15 cellular contexts compared by ENCODE assay signal in genomic region chr19:3096902-3097326, GRCh38. TPM values are rescaled to one million over a fixed set of nuclear protein-coding genes. Genes with fewer than 3 reads are reported as not detected.
DNase-seq lines count a peak whose midpoint lies in the region; ATAC-seq, FAIRE-seq and TF ChIP-seq lines count a peak whose summit lies in the region.
"Had no signal": no experiment of that assay in that cellular context is flagged by ENCODE, and none has a peak within 500 bp of the region (broad histone marks: within the 10 kb centered on the region; RNA-seq: fewer than 3 reads in every experiment).

No MANE protein-coding gene starts in this region.

- no peaks in the 10 kb centered on the region for H3K9me3 ChIP-seq in adrenal gland (replicated peaks in 1 of 3)
- no peaks in the 10 kb centered on the region for H3K9me3 ChIP-seq in keratinocyte (ENCODE audit: control insufficient read depth, low read depth, low read length)
- H3K9me3 ChIP-seq: mucosa of descending colon had no signal

- ATAC-seq in sciatic nerve: peak; percentile 3

- H3K9me1 ChIP-seq in keratinocyte (ENCODE audit: control insufficient read depth, extremely low read depth, insufficient read depth, low read length): no peaks in the 10 kb centered on the region

- H4K20me1 ChIP-seq in keratinocyte (ENCODE audit: control insufficient read depth, extremely low read depth, insufficient read depth, low read length): peaks cover 5% of the 10 kb centered on the region

- H3K4me2 ChIP-seq in keratinocyte (ENCODE audit: control insufficient read depth, extremely low read depth, insufficient read depth, low read depth, low read length): peak overlapping the region; percentile 84

- peaks cover 75% of the 10 kb centered on the region for H3K79me2 ChIP-seq in ACC112 (ENCODE audit: control insufficient read depth, insufficient read depth, low read length, unreplicated experiment)
- peaks cover 75% of the 10 kb centered on the region for H3K79me2 ChIP-seq in keratinocyte (ENCODE audit: control insufficient read depth, insufficient read depth, low read length)

- dilution Hi-C loops in keratinocyte (cut with MboI; ENCODE audit: extremely low pct_ligation_motif_present, low sequenced_read_pairs): no loop called here

- 35 to 63% (median 50%) methylated on average over 4 to 11 of the region's 11 CpGs for WGBS in adrenal gland, 4 donors

- TF ChIP-seq POLR2A in adrenal gland (IDR thresholded peaks at IDR 0.05): no peak

- peak overlapping the region; percentile 76 for H3K9ac ChIP-seq in keratinocyte (ENCODE audit: control insufficient read depth, extremely low read depth, insufficient read depth, low read length)

- H3K4me1 ChIP-seq in ACC112 (ENCODE audit: control insufficient read depth, insufficient read depth, low read length, unreplicated experiment) (peaks cover 27% of the 10 kb centered on the region), adrenal gland (replicated peaks in 1 of 2) (peaks cover 47 to 58% of the 10 kb centered on the region in 2 donors), keratinocyte (ENCODE audit: control insufficient read depth, extremely low read depth, insufficient read depth, low read length) (peaks cover 29% of the 10 kb centered on the region)

- FAIRE-seq in keratinocyte (lab: Jason Lieb, UNC): no peak

- intact Hi-C loops in adrenal gland (cut with DNase I) (no loop called here), sciatic nerve (cut with DNase I) (no loop called here)

- TF ChIP-seq CTCF in adrenal gland (IDR thresholded peaks at IDR 0.05): no peak
- TF ChIP-seq CTCF in keratinocyte (optimal IDR thresholded peaks at IDR 0.05 in 1 of 3, IDR thresholded peaks at IDR 0.05 in 1 of 3, conservative IDR thresholded peaks at IDR 0.05 in 1 of 3; ENCODE audit: extremely low read depth in 1 of 3, insufficient read depth in 2 of 3, low read length in 3 of 3): no peak
- no peak for TF ChIP-seq CTCF in GM20000 (IDR thresholded peaks at IDR 0.05; ENCODE audit: extremely low read depth, missing control alignments)

- no peak overlapping the region for H2AFZ ChIP-seq in ACC112 (ENCODE audit: low read length, unreplicated experiment)
- H2AFZ ChIP-seq in keratinocyte (ENCODE audit: control insufficient read depth, low read length): no peak overlapping the region

- no peaks in the 10 kb centered on the region for H3K27me3 ChIP-seq in ACC112 (ENCODE audit: insufficient read depth, low read length)
- H3K27me3 ChIP-seq in adrenal gland: no peaks in the 10 kb centered on the region
- H3K27me3 ChIP-seq in keratinocyte (ENCODE audit: control insufficient read depth, extremely low read depth, insufficient read depth, low read length): no peaks in the 10 kb centered on the region

- in situ Hi-C loops in ACHN (cut with HindIII; ENCODE audit: low pct_ligation_motif_present, low pct_unique_long_range_greater_than_20kb, low sequenced_read_pairs): no loop called here

- H3K27ac ChIP-seq in ACC112 (ENCODE audit: low read depth, low read length): no peak overlapping the region
- peak overlapping the region in 4 of 5 donors; percentile 66 to 89 (median 83) for H3K27ac ChIP-seq in adrenal gland
- H3K27ac ChIP-seq in keratinocyte (ENCODE audit: control insufficient read depth, insufficient read depth, low read length): no peak overlapping the region
- H3K27ac ChIP-seq: SK-N-MC had no signal

- H3K36me3 ChIP-seq in ACC112 (ENCODE audit: insufficient read depth, low read length) (no peaks in the 10 kb centered on the region), adrenal gland (replicated peaks in 1 of 2) (no peaks in the 10 kb centered on the region), keratinocyte (ENCODE audit: control insufficient read depth in 2 of 2, extremely low read depth in 1 of 2, insufficient read depth in 2 of 2, low read length in 2 of 2) (no peaks in the 10 kb centered on the region)

- DNase-seq in adrenal gland (no peak), keratinocyte (ENCODE audit: low read depth, low spot score) (no peak), sciatic nerve (ENCODE audit: low spot score) (no peak), GM20000 (ENCODE audit: low spot score) (no peak), Ammon's horn (ENCODE audit: low spot score) (no peak), ACHN (no peak)
- no peak for DNase-seq in stimulated activated CD4-positive, alpha-beta T cell treated with anti-CD3 and anti-CD28 coated beads, Interleukin-12 subunit alpha, Interleukin-12 subunit beta, amount 100 ng/mL, for 4 hours
- DNase-seq: activated CD4-positive, CD25-positive, alpha-beta regulatory T cell treated with anti-CD3 and anti-CD28 coated beads, Interleukin-2, amount 50 U/mL, for 72 hours; GDM1; NCI-H146; NCI-H774; stimulated activated CD4-positive, alpha-beta T cell treated with anti-CD3 and anti-CD28 coated beads, Interleukin-15, amount 100 ng/mL, for 24 hours had no signal

- peak overlapping the region; percentile 98 for H3K4me3 ChIP-seq in ACC112 (ENCODE audit: low read depth, low read length)
- peak overlapping the region in 1 of 4 donors; percentile 93 for H3K4me3 ChIP-seq in adrenal gland
- H3K4me3 ChIP-seq in keratinocyte (ENCODE audit: control insufficient read depth in 2 of 3, extremely low read depth in 1 of 3, insufficient read depth in 2 of 3, low read depth in 1 of 3, low read length in 3 of 3): peak overlapping the region; percentile 12 to 86 (median 22)
- H3K4me3 ChIP-seq: mucosa of descending colon had no signal

RNA-seq across cellular contexts. Expression of gene GNA11, which starts 2.8 kb away (rescaled TPM):
- total RNA-seq in adrenal gland (10 to 100 TPM; 53.1 to 84.3 (median 64.4) TPM), sciatic nerve (74.0 TPM)
- polyA plus RNA-seq in adrenal gland (10 to 100 TPM; 20.6 to 38.3 (median 35.6) TPM), keratinocyte (12.7 to 47.8 TPM (median 17.6 TPM) in 3 replicates)
- 5.3 TPM for polyA plus RNA-seq in keratinocyte (2011; ENCODE audit: low read depth)
- 23.6 and 40.7 TPM in 2 replicates for polyA plus RNA-seq in keratinocyte (2011; cell fraction: cytosol; rRNA removed)
- 30.7 and 37.7 TPM in 2 replicates for polyA plus RNA-seq in keratinocyte (2011; cell fraction: nucleus; rRNA removed)
- 30.2 and 62.2 TPM in 2 replicates for polyA plus RNA-seq in keratinocyte (2012; ENCODE audit: low replicate concordance)
- polyA minus RNA-seq in keratinocyte: 28.8 to 128 TPM (median 38.1 TPM) in 3 replicates
- polyA minus RNA-seq in keratinocyte (2011; cell fraction: cytosol; rRNA and poly(A)+ RNA removed): 40.5 TPM
- polyA minus RNA-seq in keratinocyte (2011; cell fraction: nucleus; rRNA and poly(A)+ RNA removed): 17.4 and 19.7 TPM in 2 replicates

RNA-seq across cellular contexts. Expression of gene TLE5, which starts 34.6 kb away (rescaled TPM):
- 100 to 1,000 TPM; 428 to 968 (median 670) TPM for total RNA-seq in adrenal gland
- 1,000 to 10,000 TPM in 2 of 3 donors, 100 to 1,000 TPM in 1; 237 to 2,300 (median 1,557) TPM for polyA plus RNA-seq in adrenal gland
- 249 to 337 TPM (median 316 TPM) in 3 replicates for polyA plus RNA-seq in keratinocyte
- 171 TPM for polyA plus RNA-seq in keratinocyte (2011; ENCODE audit: low read depth)
- 305 and 467 TPM in 2 replicates for polyA plus RNA-seq in keratinocyte (2011; cell fraction: cytosol; rRNA removed)
- polyA plus RNA-seq in keratinocyte (2011; cell fraction: nucleus; rRNA removed): 152 and 214 TPM in 2 replicates
- 144 and 286 TPM in 2 replicates for polyA plus RNA-seq in keratinocyte (2012; ENCODE audit: low replicate concordance)
- polyA minus RNA-seq in keratinocyte: 324 to 462 TPM (median 417 TPM) in 3 replicates
- 635 TPM for polyA minus RNA-seq in keratinocyte (2011; cell fraction: cytosol; rRNA and poly(A)+ RNA removed)
- 62.3 and 73.5 TPM in 2 replicates for polyA minus RNA-seq in keratinocyte (2011; cell fraction: nucleus; rRNA and poly(A)+ RNA removed)
- total RNA-seq in sciatic nerve: 708 TPM

RNA-seq across cellular contexts. Expression of gene GNA15, which starts 38.9 kb away (rescaled TPM):
- total RNA-seq in adrenal gland (10 to 100 TPM in 4 of 8 donors, 1 to 10 TPM in 4; 4.4 to 16.3 (median 10.3) TPM), sciatic nerve (9.5 TPM)
- polyA plus RNA-seq in adrenal gland (1 to 10 TPM; 1.6 to 7.3 (median 5.8) TPM), keratinocyte (60.0 to 77.0 TPM (median 71.9 TPM) in 3 replicates)
- polyA plus RNA-seq in keratinocyte (2011; ENCODE audit: low read depth): 31.8 TPM
- polyA plus RNA-seq in keratinocyte (2011; cell fraction: cytosol; rRNA removed): 59.1 and 99.8 TPM in 2 replicates
- 31.2 and 40.4 TPM in 2 replicates for polyA plus RNA-seq in keratinocyte (2011; cell fraction: nucleus; rRNA removed)
- polyA plus RNA-seq in keratinocyte (2012; ENCODE audit: low replicate concordance): 92.2 and 95.0 TPM in 2 replicates
- 47.1 to 107 TPM (median 56.3 TPM) in 3 replicates for polyA minus RNA-seq in keratinocyte
- 115 TPM for polyA minus RNA-seq in keratinocyte (2011; cell fraction: cytosol; rRNA and poly(A)+ RNA removed)
- 30.8 and 32.5 TPM in 2 replicates for polyA minus RNA-seq in keratinocyte (2011; cell fraction: nucleus; rRNA and poly(A)+ RNA removed)

Comparison
In these comparisons a context has a peak if more than half of its experiments do, and no peak if none do; other contexts are left out.
1. H3K27ac ChIP-seq: peak in adrenal gland (4 of 5); none in ACC112 (single experiment) and keratinocyte (single experiment).